ENCODE assay signal across 22 cellular contexts in genomic region chr22:20652582-20652981, GRCh38.
"Had no signal": no experiment of that assay in that cellular context is flagged by ENCODE, and none has a peak within 500 bp of the region (broad histone marks: within the 10 kb centered on the region; RNA-seq: fewer than 3 reads in every experiment).

No MANE protein-coding gene starts in this region.

- H3K27me3 ChIP-seq: ascending aorta, colonic mucosa, dorsolateral prefrontal cortex, gastroesophageal sphincter, pancreas had no signal

- ATAC-seq: activated CD4-positive, CD25-positive, alpha-beta regulatory T cell treated with anti-CD3 and anti-CD28 coated beads, Interleukin-2, amount 50 U/mL, for 24 hours; gastroesophageal sphincter; left cardiac atrium; mucosa of descending colon; pancreas; psoas muscle; T-helper 17 cell had no signal

- H3K36me3 ChIP-seq: ascending aorta, cardiac muscle cell, colonic mucosa, gastroesophageal sphincter, neutrophil, pancreas, WERI-Rb-1 had no signal

- H3K9me3 ChIP-seq: ascending aorta, colonic mucosa, gastroesophageal sphincter, mucosa of descending colon, neutrophil, pancreas, psoas muscle had no signal

- DNase-seq: activated CD4-positive, alpha-beta T cell treated with anti-CD3 and anti-CD28 coated beads, Interleukin-2, amount 10 ng/mL, durations not matched to agents 7 days and 5 days; activated naive CD4-positive, alpha-beta T cell treated with anti-CD3 and anti-CD28 coated beads for 36 hours; activated naive CD8-positive, alpha-beta T cell treated with anti-CD3 and anti-CD28 coated beads, Interleukin-2, amount 10 ng/mL, durations not matched to agents 7 days and 5 days; cerebellar nuclear complex; colonic mucosa; effector memory CD4-positive, alpha-beta T cell; hippocampal formation; left cardiac atrium; mesenchymal stem cell; mucosa of descending colon; psoas muscle; stimulated activated naive CD4-positive, alpha-beta T cell treated with Interleukin-2 at 50 U/mL for 16 hours; T-helper 17 cell; T1000; WERI-Rb-1 had no signal

- H3K4me1 ChIP-seq: ascending aorta, colonic mucosa, gastroesophageal sphincter, pancreas had no signal

- H3K4me3 ChIP-seq: ascending aorta, cardiac muscle cell, colonic mucosa, dorsolateral prefrontal cortex, gastroesophageal sphincter, mucosa of descending colon, pancreas, psoas muscle had no signal

- H3K27ac ChIP-seq: ascending aorta, cardiac muscle cell, colonic mucosa, dorsolateral prefrontal cortex, gastroesophageal sphincter, neutrophil, pancreas, psoas muscle, WERI-Rb-1 had no signal
